In genomic region chr11:77082838-77083552, GRCh38 we compare ENCODE assay signal across 9 cellular contexts. TPM values are rescaled to one million over a fixed set of nuclear protein-coding genes. Genes with fewer than 3 reads are reported as not detected.
DNase-seq lines count a peak whose midpoint lies in the region; ATAC-seq, FAIRE-seq and TF ChIP-seq lines count a peak whose summit lies in the region.
"Had no signal": no experiment of that assay in that cellular context is flagged by ENCODE, and none has a peak within 500 bp of the region (broad histone marks: within the 10 kb centered on the region; RNA-seq: fewer than 3 reads in every experiment).

No MANE protein-coding gene starts in this region.

- no peaks in the 10 kb centered on the region for H3K27me3 ChIP-seq in right atrium auricular region
- no peaks in the 10 kb centered on the region for H3K27me3 ChIP-seq in Karpas-422 (ENCODE audit: low read length)

- peak; percentile 50 for DNase-seq in activated T-helper 1 cell treated with anti-CD3 and anti-CD28 coated beads, Interleukin-12 subunit alpha, Interleukin-12 subunit beta, Interleukin-2, Interleukin-4 antibody, amounts not matched to agents 30 ng/mL and 10 ng/mL and 1 ng/mL, durations not matched to agents 14 hours and 24 hours and 36 hours (ENCODE audit: low spot score)
- DNase-seq in right atrium auricular region (ENCODE audit: low spot score) (peak; percentile 84), Karpas-422 (no peak), D721Med (ENCODE audit: insufficient read length, low spot score) (no peak)
- DNase-seq in stimulated activated CD8-positive, alpha-beta memory T cell treated with anti-CD3 and anti-CD28 coated beads, Interleukin-4, amount 100 ng/mL, for 48 hours = peak; percentile 59

- intact Hi-C loops in activated T-helper 1 cell treated with anti-CD3 and anti-CD28 coated beads, Interleukin-12 subunit alpha, Interleukin-12 subunit beta, Interleukin-2, Interleukin-4 antibody, amounts not matched to agents 30 ng/mL and 10 ng/mL and 1 ng/mL, durations not matched to agents 14 hours and 24 hours and 36 hours (cut with micrococcal nuclease) = loop anchor here (2.0 kb wide), 1 partner anchor 16 kb away; the partner anchor contains the start of gene CAPN5

- no peaks in the 10 kb centered on the region for H3K79me2 ChIP-seq in Karpas-422 (ENCODE audit: low read length)

- no peak overlapping the region for H3K9ac ChIP-seq in Karpas-422 (ENCODE audit: low read length)

- peaks cover 14% of the 10 kb centered on the region for H3K4me1 Mint-ChIP-seq in activated T-helper 1 cell treated with anti-CD3 and anti-CD28 coated beads, Interleukin-12 subunit alpha, Interleukin-12 subunit beta, Interleukin-2, Interleukin-4 antibody, amounts not matched to agents 30 ng/mL and 10 ng/mL and 1 ng/mL, durations not matched to agents 14 hours and 24 hours and 36 hours (ENCODE audit: low read depth)

- peak overlapping the region; percentile 62 for H3K4me3 Mint-ChIP-seq in activated T-helper 1 cell treated with anti-CD3 and anti-CD28 coated beads, Interleukin-12 subunit alpha, Interleukin-12 subunit beta, Interleukin-2, Interleukin-4 antibody, amounts not matched to agents 30 ng/mL and 10 ng/mL and 1 ng/mL, durations not matched to agents 14 hours and 24 hours and 36 hours

- H3K36me3 Mint-ChIP-seq in activated T-helper 1 cell treated with anti-CD3 and anti-CD28 coated beads, Interleukin-12 subunit alpha, Interleukin-12 subunit beta, Interleukin-2, Interleukin-4 antibody, amounts not matched to agents 30 ng/mL and 10 ng/mL and 1 ng/mL, durations not matched to agents 14 hours and 24 hours and 36 hours (ENCODE audit: low read depth) = no peaks in the 10 kb centered on the region

- H3K27ac ChIP-seq in right atrium auricular region = peak overlapping the region; percentile 59 to 60
- no peak overlapping the region for H3K27ac ChIP-seq in Karpas-422 (ENCODE audit: low read length)

- peaks cover 6% of the 10 kb centered on the region for H3K27me3 Mint-ChIP-seq in activated T-helper 1 cell treated with anti-CD3 and anti-CD28 coated beads, Interleukin-12 subunit alpha, Interleukin-12 subunit beta, Interleukin-2, Interleukin-4 antibody, amounts not matched to agents 30 ng/mL and 10 ng/mL and 1 ng/mL, durations not matched to agents 14 hours and 24 hours and 36 hours (ENCODE audit: insufficient read depth)

- H3K36me3 ChIP-seq in right atrium auricular region = no peaks in the 10 kb centered on the region
- H3K36me3 ChIP-seq in Karpas-422 (ENCODE audit: insufficient read depth, low read length) = no peaks in the 10 kb centered on the region

- H3K4me2 ChIP-seq in Karpas-422 (ENCODE audit: low read depth, low read length, poor library complexity, severe bottlenecking) = no peak overlapping the region

- peaks cover 0 to 3% of the 10 kb centered on the region in 2 donors for H3K9me3 ChIP-seq in right atrium auricular region
- no peaks in the 10 kb centered on the region for H3K9me3 ChIP-seq in Karpas-422 (ENCODE audit: low read length)

- peaks cover 0 to 25% of the 10 kb centered on the region in 2 donors for H3K4me1 ChIP-seq in right atrium auricular region
- peaks cover 10% of the 10 kb centered on the region for H3K4me1 ChIP-seq in Karpas-422 (ENCODE audit: low read length)

- peak overlapping the region; percentile 90 for H3K27ac Mint-ChIP-seq in activated T-helper 1 cell treated with anti-CD3 and anti-CD28 coated beads, Interleukin-12 subunit alpha, Interleukin-12 subunit beta, Interleukin-2, Interleukin-4 antibody, amounts not matched to agents 30 ng/mL and 10 ng/mL and 1 ng/mL, durations not matched to agents 14 hours and 24 hours and 36 hours

- no peak for FAIRE-seq in D721Med (lab: Jason Lieb, UNC)

- H3K4me3 ChIP-seq in right atrium auricular region (peak overlapping the region in 1 of 2 donors; percentile 9), Karpas-422 (ENCODE audit: low read length) (no peak overlapping the region)

- no peaks in the 10 kb centered on the region for H4K20me1 ChIP-seq in Karpas-422 (ENCODE audit: insufficient read depth, low read depth, low read length)

- TF ChIP-seq CTCF in right atrium auricular region (IDR thresholded peaks at IDR 0.05) (no peak), D721Med (IDR thresholded peaks at IDR 0.05; ENCODE audit: insufficient read depth, missing control alignments) (no peak)

- H3K9me3 Mint-ChIP-seq in activated T-helper 1 cell treated with anti-CD3 and anti-CD28 coated beads, Interleukin-12 subunit alpha, Interleukin-12 subunit beta, Interleukin-2, Interleukin-4 antibody, amounts not matched to agents 30 ng/mL and 10 ng/mL and 1 ng/mL, durations not matched to agents 14 hours and 24 hours and 36 hours = no peaks in the 10 kb centered on the region

- H2AFZ ChIP-seq in Karpas-422 (ENCODE audit: low read length) = no peak overlapping the region

- H3K9me2 ChIP-seq in Karpas-422 (replicated peaks; ENCODE audit: insufficient read depth, low read length) = no peaks in the 10 kb centered on the region

- ATAC-seq in HG02759 (IDR thresholded peaks at IDR 0.05; ENCODE audit: unreplicated experiment) (peak; percentile 48), GM21526 (IDR thresholded peaks at IDR 0.05; ENCODE audit: low FRiP score, unreplicated experiment) (no peak), HG03045 (IDR thresholded peaks at IDR 0.05; ENCODE audit: unreplicated experiment) (no peak)
- ATAC-seq: HCT116 had no signal

RNA-seq across cellular contexts. Expression of gene CAPN5, which starts 16.2 kb away (rescaled TPM):
- 0.10 and 0.32 TPM in 2 replicates for total RNA-seq in activated T-helper 1 cell treated with anti-CD3 and anti-CD28 coated beads, Interleukin-12 subunit alpha, Interleukin-12 subunit beta, Interleukin-2, Interleukin-4 antibody, amounts not matched to agents 30 ng/mL and 10 ng/mL and 1 ng/mL, durations not matched to agents 14 hours and 24 hours and 36 hours
- total RNA-seq in right atrium auricular region = 1 to 10 TPM; 2.6 to 4.0 TPM
- 0.07 and 0.54 TPM in 2 replicates for total RNA-seq in Karpas-422 (2014; rRNA removed; shearing (Covaris generic); ENCODE audit: low replicate concordance)

RNA-seq across cellular contexts. Expression of gene OMP, which starts 19.6 kb away (rescaled TPM):
- not detected in 2 replicates for total RNA-seq in activated T-helper 1 cell treated with anti-CD3 and anti-CD28 coated beads, Interleukin-12 subunit alpha, Interleukin-12 subunit beta, Interleukin-2, Interleukin-4 antibody, amounts not matched to agents 30 ng/mL and 10 ng/mL and 1 ng/mL, durations not matched to agents 14 hours and 24 hours and 36 hours
- total RNA-seq in right atrium auricular region = not detected
- total RNA-seq in Karpas-422 (2014; rRNA removed; shearing (Covaris generic); ENCODE audit: low replicate concordance) = not detected in 2 replicates

RNA-seq across cellular contexts. Expression of gene MYO7A, which starts 45.1 kb away (rescaled TPM):
- total RNA-seq in activated T-helper 1 cell treated with anti-CD3 and anti-CD28 coated beads, Interleukin-12 subunit alpha, Interleukin-12 subunit beta, Interleukin-2, Interleukin-4 antibody, amounts not matched to agents 30 ng/mL and 10 ng/mL and 1 ng/mL, durations not matched to agents 14 hours and 24 hours and 36 hours = 0.07 and 0.29 TPM in 2 replicates
- 1 to 10 TPM; 1.4 to 5.0 TPM for total RNA-seq in right atrium auricular region
- total RNA-seq in Karpas-422 (2014; rRNA removed; shearing (Covaris generic); ENCODE audit: low replicate concordance) = not detected in 2 replicates

RNA-seq across cellular contexts. Expression of gene B3GNT6, which starts 48.8 kb away (rescaled TPM):
- not detected in 2 replicates for total RNA-seq in activated T-helper 1 cell treated with anti-CD3 and anti-CD28 coated beads, Interleukin-12 subunit alpha, Interleukin-12 subunit beta, Interleukin-2, Interleukin-4 antibody, amounts not matched to agents 30 ng/mL and 10 ng/mL and 1 ng/mL, durations not matched to agents 14 hours and 24 hours and 36 hours
- not detected for total RNA-seq in right atrium auricular region
- not detected in 2 replicates for total RNA-seq in Karpas-422 (2014; rRNA removed; shearing (Covaris generic); ENCODE audit: low replicate concordance)

Comparison
In these comparisons a context has a peak if more than half of its experiments do, and no peak if none do; other contexts are left out.
1. DNase-seq: peak in activated T-helper 1 cell treated with anti-CD3 and anti-CD28 coated beads, Interleukin-12 subunit alpha, Interleukin-12 subunit beta, Interleukin-2, Interleukin-4 antibody, amounts not matched to agents 30 ng/mL and 10 ng/mL and 1 ng/mL, durations not matched to agents 14 hours and 24 hours and 36 hours (single experiment), right atrium auricular region (single experiment) and stimulated activated CD8-positive, alpha-beta memory T cell treated with anti-CD3 and anti-CD28 coated beads, Interleukin-4, amount 100 ng/mL, for 48 hours (single experiment); none in Karpas-422 (single experiment) and D721Med (single experiment).